ENCODE assay signal across 2 cellular contexts in genomic region chr17:70172449-70172848, GRCh38.
TF ChIP-seq lines count a peak whose summit lies in the region.

No MANE protein-coding gene starts in this region.

TF ChIP-seq in GM12878, 131 proteins besides CTCF, POLR2A, EP300 and RAD21:
- TF ChIP-seq HDGF (IDR thresholded peaks at IDR 0.05) (no peak), JUNB (IDR thresholded peaks at IDR 0.05) (peak; percentile 57)

TF ChIP-seq in GM12891, 5 proteins besides CTCF, POLR2A, EP300 and RAD21:
- TF ChIP-seq PAX5 (IDR thresholded peaks at IDR 0.05; ENCODE audit: insufficient read depth, low read length, severe bottlenecking) = no peak
- no peak for TF ChIP-seq POU2F2 (IDR thresholded peaks at IDR 0.05; ENCODE audit: low read depth, low read length)
- TF ChIP-seq POLR2AphosphoS5 (IDR thresholded peaks at IDR 0.05; ENCODE audit: low read depth, low read length) = no peak
- TF ChIP-seq TAF1 (IDR thresholded peaks at IDR 0.05; ENCODE audit: low read depth, low read length) = no peak
- no peak for TF ChIP-seq SPI1 (IDR thresholded peaks at IDR 0.05; ENCODE audit: low read depth, low read length)
